In the genomic region with DNA sequence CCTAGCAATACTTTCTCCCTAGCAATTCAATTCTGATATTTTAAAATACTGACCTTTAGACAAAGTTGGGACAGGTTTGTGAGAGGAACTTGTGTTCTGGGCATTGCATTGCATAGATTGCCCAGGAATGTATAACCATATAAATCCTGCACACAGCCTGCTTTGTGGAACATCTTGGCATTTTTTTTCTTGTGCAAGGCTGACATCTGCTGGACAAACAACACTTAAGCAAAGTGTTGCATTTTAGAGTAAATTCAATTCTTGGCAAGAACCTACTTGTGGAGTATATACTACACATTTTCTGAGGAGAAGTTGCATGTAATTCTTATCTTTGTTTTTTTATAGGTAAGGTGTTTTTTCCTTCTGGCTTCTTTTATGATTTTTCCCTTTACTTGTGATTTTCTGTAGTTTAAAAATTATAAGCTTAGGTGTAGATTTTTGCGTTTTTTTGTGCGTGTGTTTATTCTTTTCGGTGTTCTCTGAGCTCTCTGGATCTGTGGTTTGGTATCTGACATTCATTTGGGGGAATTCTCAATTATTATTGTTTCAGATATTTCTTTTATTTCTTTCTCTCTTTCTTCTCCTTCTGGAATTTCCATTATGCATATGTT, we compare ENCODE assay signal across 8 cellular contexts. TPM values are rescaled to one million over a fixed set of nuclear protein-coding genes. Genes with fewer than 3 reads are reported as not detected.
DNase-seq lines count a peak whose midpoint lies in the region; ATAC-seq and TF ChIP-seq lines count a peak whose summit lies in the region.

No MANE protein-coding gene starts in this region.

- H3K4me3 ChIP-seq in HL-60 (replicated peaks; ENCODE audit: insufficient read depth, low read length): no peak overlapping the region

- H3K9me3 Mint-ChIP-seq in activated T-helper 2 cell treated with anti-CD3 and anti-CD28 coated beads, Interferon-gamma antibody, Interleukin-2, Interleukin-4, amounts not matched to agents 10 μg/mL and 5 μg/mL and 100 μg/mL, durations not matched to agents 14 hours and 24 hours and 36 hours: peaks cover 6% of the 10 kb centered on the region
- H3K9me3 Mint-ChIP-seq in osteocyte (ENCODE audit: unreplicated experiment): no peaks in the 10 kb centered on the region

- no peak overlapping the region for H3K27ac ChIP-seq in HL-60 (replicated peaks)

- intact Hi-C loops in activated T-helper 2 cell treated with anti-CD3 and anti-CD28 coated beads, Interferon-gamma antibody, Interleukin-2, Interleukin-4, amounts not matched to agents 10 μg/mL and 5 μg/mL and 100 μg/mL, durations not matched to agents 14 hours and 24 hours and 36 hours (cut with micrococcal nuclease): loop anchor here (1.0 to 5.0 kb wide), 4 partner anchors 23 to 209 kb away; partner anchors contain the start of gene MUCL1

- H3K4me3 Mint-ChIP-seq in activated T-helper 2 cell treated with anti-CD3 and anti-CD28 coated beads, Interferon-gamma antibody, Interleukin-2, Interleukin-4, amounts not matched to agents 10 μg/mL and 5 μg/mL and 100 μg/mL, durations not matched to agents 14 hours and 24 hours and 36 hours (ENCODE audit: low read depth): peak overlapping the region; percentile 46
- H3K4me3 Mint-ChIP-seq in osteocyte (ENCODE audit: unreplicated experiment): no peak overlapping the region

- peak overlapping the region; percentile 86 for H3K27ac Mint-ChIP-seq in activated T-helper 2 cell treated with anti-CD3 and anti-CD28 coated beads, Interferon-gamma antibody, Interleukin-2, Interleukin-4, amounts not matched to agents 10 μg/mL and 5 μg/mL and 100 μg/mL, durations not matched to agents 14 hours and 24 hours and 36 hours
- H3K27ac Mint-ChIP-seq in osteocyte (ENCODE audit: unreplicated experiment): no peak overlapping the region

- H3K36me3 Mint-ChIP-seq in activated T-helper 2 cell treated with anti-CD3 and anti-CD28 coated beads, Interferon-gamma antibody, Interleukin-2, Interleukin-4, amounts not matched to agents 10 μg/mL and 5 μg/mL and 100 μg/mL, durations not matched to agents 14 hours and 24 hours and 36 hours (ENCODE audit: low read depth): peaks cover 31% of the 10 kb centered on the region
- no peaks in the 10 kb centered on the region for H3K36me3 Mint-ChIP-seq in osteocyte (ENCODE audit: unreplicated experiment)

- no peaks in the 10 kb centered on the region for H3K27me3 Mint-ChIP-seq in activated T-helper 2 cell treated with anti-CD3 and anti-CD28 coated beads, Interferon-gamma antibody, Interleukin-2, Interleukin-4, amounts not matched to agents 10 μg/mL and 5 μg/mL and 100 μg/mL, durations not matched to agents 14 hours and 24 hours and 36 hours (ENCODE audit: low read depth)
- H3K27me3 Mint-ChIP-seq in osteocyte (ENCODE audit: unreplicated experiment): peaks cover 7% of the 10 kb centered on the region

- peak in 3 of 4 experiments; percentile 4 to 28 (median 15) for DNase-seq in activated CD4-positive, CD25-positive, alpha-beta regulatory T cell (lab: John Stamatoyannopoulos, UW)
- DNase-seq in HL-60 (ENCODE audit: low read depth in 1 of 2, low spot score in 1 of 2): peak; percentile 28 to 53
- peak; percentile 43 for DNase-seq in NOMO-1 treated with DMSO at 0.1 percent for 48 hours (lab: John Stamatoyannopoulos, UW; ENCODE audit: unreplicated experiment)
- no peak for DNase-seq in activated T-helper 2 cell treated with anti-CD3 and anti-CD28 coated beads, Interferon-gamma antibody, Interleukin-2, Interleukin-4, amounts not matched to agents 10 μg/mL and 5 μg/mL and 100 μg/mL, durations not matched to agents 14 hours and 24 hours and 36 hours (ENCODE audit: low spot score)
- DNase-seq in foreskin melanocyte: peak; percentile 64
- no peak for DNase-seq in osteocyte (ENCODE audit: extremely low spot score, unreplicated experiment)

- no peak for ATAC-seq in activated CD4-positive, CD25-positive, alpha-beta regulatory T cell treated with anti-CD3 and anti-CD28 coated beads, Interleukin-2, amount 50 U/mL, for 24 hours
- no peak for ATAC-seq in HG03280 (IDR thresholded peaks at IDR 0.05; ENCODE audit: unreplicated experiment)

- TF ChIP-seq CTCF in HL-60 (IDR thresholded peaks at IDR 0.05; ENCODE audit: insufficient read depth, low read length) (peak; percentile 23), osteocyte (IDR thresholded peaks at IDR 0.05) (peak; percentile 74)

- H3K27me3 ChIP-seq in HL-60 (ENCODE audit: insufficient read depth, poor library complexity, severe bottlenecking): no peaks in the 10 kb centered on the region

- peaks cover 80% of the 10 kb centered on the region for H3K4me1 Mint-ChIP-seq in activated T-helper 2 cell treated with anti-CD3 and anti-CD28 coated beads, Interferon-gamma antibody, Interleukin-2, Interleukin-4, amounts not matched to agents 10 μg/mL and 5 μg/mL and 100 μg/mL, durations not matched to agents 14 hours and 24 hours and 36 hours (ENCODE audit: low read depth)
- no peaks in the 10 kb centered on the region for H3K4me1 Mint-ChIP-seq in osteocyte (ENCODE audit: unreplicated experiment)

RNA-seq across cellular contexts. Expression of gene TESPA1, which starts 26.4 kb away (rescaled TPM):
- 179 and 186 TPM in 2 replicates for total RNA-seq in activated T-helper 2 cell treated with anti-CD3 and anti-CD28 coated beads, Interferon-gamma antibody, Interleukin-2, Interleukin-4, amounts not matched to agents 10 μg/mL and 5 μg/mL and 100 μg/mL, durations not matched to agents 14 hours and 24 hours and 36 hours
- total RNA-seq in osteocyte: not detected in 2 replicates

Comparison
In these comparisons a context has a peak if more than half of its experiments do, and no peak if none do; other contexts are left out.
1. DNase-seq: peak in activated CD4-positive, CD25-positive, alpha-beta regulatory T cell (3 of 4), HL-60 (2 of 2), NOMO-1 treated with DMSO at 0.1 percent for 48 hours (single experiment) and foreskin melanocyte (single experiment); none in activated T-helper 2 cell treated with anti-CD3 and anti-CD28 coated beads, Interferon-gamma antibody, Interleukin-2, Interleukin-4, amounts not matched to agents 10 μg/mL and 5 μg/mL and 100 μg/mL, durations not matched to agents 14 hours and 24 hours and 36 hours (single experiment) and osteocyte (single experiment).
2. RNA of gene TESPA1, which starts 26.4 kb away (total RNA-seq): 179 to 186 TPM in activated T-helper 2 cell treated with anti-CD3 and anti-CD28 coated beads, Interferon-gamma antibody, Interleukin-2, Interleukin-4, amounts not matched to agents 10 μg/mL and 5 μg/mL and 100 μg/mL, durations not matched to agents 14 hours and 24 hours and 36 hours; not detected in osteocyte; every median in the first group is over 100 times any median in the second.